29 cellular contexts compared by ENCODE assay signal in genomic region chr2:165818920-165819319, GRCh38.
"Had no signal": no experiment of that assay in that cellular context is flagged by ENCODE, and none has a peak within 500 bp of the region (broad histone marks: within the 10 kb centered on the region; RNA-seq: fewer than 3 reads in every experiment).

No MANE protein-coding gene starts in this region.

- H3K4me1 ChIP-seq: breast epithelium, foreskin keratinocyte, left lung, sigmoid colon had no signal

- H2AFZ ChIP-seq: hepatocyte had no signal

- H3K36me3 ChIP-seq: breast epithelium, left lung, sigmoid colon, thoracic aorta, upper lobe of left lung had no signal

- H3K9me3 Mint-ChIP-seq: activated naive CD4-positive, alpha-beta T cell treated with anti-CD3 and anti-CD28 coated beads for 36 hours; activated naive CD8-positive, alpha-beta T cell treated with anti-CD3 and anti-CD28 coated beads, Interleukin-2, amount 10 ng/mL, durations not matched to agents 7 days and 5 days; activated T-cell treated with anti-CD3 and anti-CD28 coated beads, Interleukin-2, amount 50 U/mL, for 72 hours; central memory CD8-positive, alpha-beta T cell; mesothelial cell of epicardium; natural killer cell treated with Interleukin-12 subunit alpha and Interleukin-12 subunit beta and Interleukin-15 and Interleukin-18, amount 100 ng/mL, for 72 hours; T-helper 2 cell treated with Interferon-gamma antibody and Interleukin-4, amounts not matched to agents 5 μg/mL and 100 μg/mL, for 36 hours; WTC11 had no signal

- ATAC-seq: activated T-cell treated with anti-CD3 and anti-CD28 coated beads, Interleukin-2, amount 50 U/mL, for 72 hours; foreskin keratinocyte; left lung; natural killer cell treated with Interleukin-12 subunit alpha and Interleukin-12 subunit beta and Interleukin-15 and Interleukin-18, amount 100 ng/mL, for 72 hours; WTC11 had no signal

- H3K27ac Mint-ChIP-seq: activated naive CD4-positive, alpha-beta T cell treated with anti-CD3 and anti-CD28 coated beads for 36 hours; activated naive CD8-positive, alpha-beta T cell treated with anti-CD3 and anti-CD28 coated beads, Interleukin-2, amount 10 ng/mL, durations not matched to agents 7 days and 5 days; activated T-cell treated with anti-CD3 and anti-CD28 coated beads, Interleukin-2, amount 50 U/mL, for 72 hours; mesothelial cell of epicardium; natural killer cell treated with Interleukin-12 subunit alpha and Interleukin-12 subunit beta and Interleukin-15 and Interleukin-18, amount 100 ng/mL, for 72 hours; progenitor cell of endocrine pancreas; T-helper 2 cell treated with Interferon-gamma antibody and Interleukin-4, amounts not matched to agents 5 μg/mL and 100 μg/mL, for 36 hours; WTC11 had no signal

- H3K79me2 ChIP-seq: hepatocyte had no signal

- H3K36me3 Mint-ChIP-seq: activated naive CD8-positive, alpha-beta T cell treated with anti-CD3 and anti-CD28 coated beads, Interleukin-2, amount 10 ng/mL, durations not matched to agents 7 days and 5 days; mesothelial cell of epicardium; WTC11 had no signal

- H3K27me3 Mint-ChIP-seq: progenitor cell of endocrine pancreas had no signal

- H3K4me2 ChIP-seq: hepatocyte, smooth muscle cell had no signal

- H3K4me1 Mint-ChIP-seq: activated naive CD8-positive, alpha-beta T cell treated with anti-CD3 and anti-CD28 coated beads, Interleukin-2, amount 10 ng/mL, durations not matched to agents 7 days and 5 days; central memory CD8-positive, alpha-beta T cell had no signal

- DNase-seq: activated CD4-positive, alpha-beta T cell treated with anti-CD3 and anti-CD28 coated beads for 4 hours; activated CD4-positive, alpha-beta T cell treated with anti-CD3 and anti-CD28 coated beads, Interleukin-2, amount 50 U/mL, for 48 hours; activated effector memory CD4-positive, alpha-beta T cell treated with Interleukin-2 at 50 U/mL for 16 hours; activated naive CD4-positive, alpha-beta T cell treated with anti-CD3 and anti-CD28 coated beads for 36 hours; activated naive CD8-positive, alpha-beta T cell treated with anti-CD3 and anti-CD28 coated beads, Interleukin-2, amount 10 ng/mL, durations not matched to agents 7 days and 5 days; activated T-cell treated with anti-CD3 and anti-CD28 coated beads, Interleukin-2, amount 50 U/mL, for 72 hours; amniotic stem cell; effector memory CD4-positive, alpha-beta T cell; foreskin keratinocyte; glutamatergic neuron; kidney glomerular epithelial cell; left lung; retina; sigmoid colon; stimulated activated CD4-positive, alpha-beta T cell treated with anti-CD3 and anti-CD28 coated beads, Interleukin-2, amount 100 ng/mL, for 48 hours; stimulated activated CD8-positive, alpha-beta memory T cell treated with anti-CD3 and anti-CD28 coated beads, Interleukin-4, amount 100 ng/mL, for 48 hours; stimulated activated naive CD4-positive, alpha-beta T cell treated with Interleukin-2 at 50 U/mL for 16 hours; upper lobe of left lung had no signal

- H3K4me3 ChIP-seq: breast epithelium, hepatocyte, left lung, lung, sigmoid colon, smooth muscle cell, thoracic aorta, upper lobe of left lung had no signal

- H3K4me3 Mint-ChIP-seq: activated naive CD4-positive, alpha-beta T cell treated with anti-CD3 and anti-CD28 coated beads for 36 hours; activated naive CD8-positive, alpha-beta T cell treated with anti-CD3 and anti-CD28 coated beads, Interleukin-2, amount 10 ng/mL, durations not matched to agents 7 days and 5 days; activated T-cell treated with anti-CD3 and anti-CD28 coated beads, Interleukin-2, amount 50 U/mL, for 72 hours; central memory CD8-positive, alpha-beta T cell; mesothelial cell of epicardium; natural killer cell treated with Interleukin-12 subunit alpha and Interleukin-12 subunit beta and Interleukin-15 and Interleukin-18, amount 100 ng/mL, for 72 hours; T-helper 2 cell treated with Interferon-gamma antibody and Interleukin-4, amounts not matched to agents 5 μg/mL and 100 μg/mL, for 36 hours; WTC11 had no signal

- H3K9me3 ChIP-seq: breast epithelium, left lung, sigmoid colon, thoracic aorta, upper lobe of left lung had no signal

- H3K27ac ChIP-seq: breast epithelium, foreskin keratinocyte, hepatocyte, left lung, sigmoid colon, thoracic aorta, upper lobe of left lung had no signal

- H3K27me3 ChIP-seq: breast epithelium, foreskin keratinocyte, hepatocyte, left lung, sigmoid colon, upper lobe of left lung had no signal
